Comparison of ENCODE assay signal across 10 cellular contexts in genomic region chr1:111735858-111736544, GRCh38. TPM values are rescaled to one million over a fixed set of nuclear protein-coding genes. Genes with fewer than 3 reads are reported as not detected.
DNase-seq lines count a peak whose midpoint lies in the region; ATAC-seq and TF ChIP-seq lines count a peak whose summit lies in the region.
"Had no signal": no experiment of that assay in that cellular context is flagged by ENCODE, and none has a peak within 500 bp of the region (broad histone marks: within the 10 kb centered on the region; RNA-seq: fewer than 3 reads in every experiment).

No MANE protein-coding gene starts in this region.

- no peak overlapping the region for H3K4me3 Mint-ChIP-seq in H9

- H2AFZ ChIP-seq in H9 (ENCODE audit: low read length) (no peak overlapping the region), trophoblast cell (ENCODE audit: insufficient read depth, low read length, poor library complexity) (no peak overlapping the region)
- H2AFZ ChIP-seq: GM23248 had no signal

- H3T11ph ChIP-seq in H9 (ENCODE audit: low read length): no peak overlapping the region

- H4K5ac ChIP-seq in H9 (ENCODE audit: insufficient read length, low read depth, low read length): no peak overlapping the region

- peaks cover 19% of the 10 kb centered on the region for H3K23me2 ChIP-seq in H9 (ENCODE audit: insufficient read length, low read depth, low read length, poor library complexity, severe bottlenecking)

- H3K4ac ChIP-seq in H9 (ENCODE audit: low read depth, low read length): no peak overlapping the region
- H3K4ac ChIP-seq in trophoblast cell (ENCODE audit: low read depth, low read length): no peak overlapping the region

- H2BK12ac ChIP-seq in H9 (ENCODE audit: insufficient read length, low read depth, low read length) (no peak overlapping the region), trophoblast cell (ENCODE audit: low read length) (no peak overlapping the region)

- no CpG with 5 or more reads among the region's 8 CpGs for WGBS in H9 (ENCODE audit: extremely low coverage, insufficient read length, low lambda C conversion rate)
- no CpG with 5 or more reads among the region's 8 CpGs for WGBS in trophoblast cell (ENCODE audit: extremely low coverage, insufficient coverage, insufficient read length)

- H2BK120ac ChIP-seq in H9 (ENCODE audit: low read depth, low read length, poor library complexity, severe bottlenecking) (no peak overlapping the region), trophoblast cell (ENCODE audit: insufficient read depth, low read length, poor library complexity) (no peak overlapping the region)

- ATAC-seq in HG02981 (IDR thresholded peaks at IDR 0.05; ENCODE audit: unreplicated experiment): no peak

- H3K36me3 ChIP-seq in trophoblast cell (ENCODE audit: control insufficient read depth in 1 of 2, insufficient read depth in 2 of 2, low read length in 2 of 2): no peaks in the 10 kb centered on the region

- H3K79me2 ChIP-seq in H9 (ENCODE audit: insufficient read depth, low read length): no peaks in the 10 kb centered on the region; the same call in 1 of the 2 replicates
- no peaks in the 10 kb centered on the region for H3K79me2 ChIP-seq in trophoblast cell (ENCODE audit: control insufficient read depth, insufficient read depth, low read length, poor library complexity)

- H4K12ac ChIP-seq in trophoblast cell (ENCODE audit: low read depth, low read length): no peak overlapping the region

- peaks cover 7 to 15% of the 10 kb centered on the region in 2 experiments for H3K4me1 Mint-ChIP-seq in H9

- H3K18ac ChIP-seq in H9 (ENCODE audit: insufficient read length, low read depth, low read length) (no peak overlapping the region), trophoblast cell (ENCODE audit: low read length) (no peak overlapping the region)

- no peak overlapping the region for H2AK5ac ChIP-seq in H9 (ENCODE audit: insufficient read length, low read length)
- H2AK5ac ChIP-seq in trophoblast cell (ENCODE audit: low read length): no peak overlapping the region

- H3K4me2 ChIP-seq in H9 (ENCODE audit: insufficient read depth, insufficient read length, low read length) (peak overlapping the region; percentile 31), trophoblast cell (ENCODE audit: low read length) (no peak overlapping the region)

- H4K91ac ChIP-seq in H9 (ENCODE audit: insufficient read length, low read depth, low read length) (no peak overlapping the region), trophoblast cell (ENCODE audit: low read depth, low read length) (no peak overlapping the region)

- H3K36me3 Mint-ChIP-seq in H9 (ENCODE audit: insufficient read depth in 1 of 3, low read depth in 3 of 3): no peaks in the 10 kb centered on the region

- no peak for TF ChIP-seq CTCF in H9 (conservative IDR thresholded peaks at IDR 0.05)

- H2BK5ac ChIP-seq in H9 (ENCODE audit: insufficient read length, low read length) (no peak overlapping the region), trophoblast cell (ENCODE audit: low read depth, low read length, poor library complexity) (no peak overlapping the region)

- H3K9ac ChIP-seq in H9 (ENCODE audit: extremely low read depth, insufficient read length, low read length): no peak overlapping the region
- H3K9ac ChIP-seq in trophoblast cell (ENCODE audit: low read length): no peak overlapping the region
- H3K9ac ChIP-seq: GM23248 had no signal

- no peak overlapping the region for H3K56ac ChIP-seq in H9 (ENCODE audit: insufficient read length, low read depth, low read length)

- no peak overlapping the region for H4K8ac ChIP-seq in H9 (replicated peaks; ENCODE audit: insufficient read length, low read depth, low read length)
- no peak overlapping the region for H4K8ac ChIP-seq in trophoblast cell (ENCODE audit: low read depth, low read length)

- DNase-seq in H9 (peak; percentile 60), NCI-H2107 (lab: John Stamatoyannopoulos, UW) (peak; percentile 62), caudate nucleus (lab: John Stamatoyannopoulos, UW) (peak in 22 of 61 donors; percentile 20 to 76 (median 40)), occipital lobe (lab: John Stamatoyannopoulos, UW) (peak; percentile 63), KBM-7 (no peak), trophoblast cell (no peak), globus pallidus (ENCODE audit: low spot score) (no peak)
- DNase-seq: activated CD4-positive, alpha-beta T cell treated with anti-CD3 and anti-CD28 coated beads for 4 hours; GM23248 had no signal

- H3K14ac ChIP-seq in H9 (ENCODE audit: insufficient read depth, low read length) (no peak overlapping the region), trophoblast cell (ENCODE audit: low read length) (no peak overlapping the region)

- no peak overlapping the region for H3K23ac ChIP-seq in H9 (ENCODE audit: insufficient read length, low read depth, low read length)
- no peak overlapping the region for H3K23ac ChIP-seq in trophoblast cell (ENCODE audit: low read length)

- no peaks in the 10 kb centered on the region for H4K20me1 ChIP-seq in H9 (ENCODE audit: control insufficient read depth, insufficient read depth, insufficient read length)

- no peak overlapping the region for H3K27ac Mint-ChIP-seq in H9

- H3K27ac ChIP-seq in H9 (ENCODE audit: insufficient read length, low read depth, low read length): no peak overlapping the region
- peak overlapping the region; percentile 54 for H3K27ac ChIP-seq in caudate nucleus (ENCODE audit: low read depth, low read length)
- no peak overlapping the region for H3K27ac ChIP-seq in trophoblast cell (ENCODE audit: low read depth, low read length)
- H3K27ac ChIP-seq: GM23248 had no signal

- H2BK20ac ChIP-seq in H9 (ENCODE audit: low read depth, low read length, poor library complexity, severe bottlenecking): no peak overlapping the region

- in situ Hi-C loops in KBM-7 (cut with MboI; ENCODE audit: low pct_unique_long_range_greater_than_20kb, low sequenced_read_pairs): no loop called here

- no peaks in the 10 kb centered on the region for H3K79me1 ChIP-seq in H9 (ENCODE audit: insufficient read depth, low read depth, low read length, poor library complexity, severe bottlenecking)
- H3K79me1 ChIP-seq in trophoblast cell (ENCODE audit: low read length): peaks cover 3% of the 10 kb centered on the region

- no peaks in the 10 kb centered on the region for H3K9me3 ChIP-seq in H9 (ENCODE audit: control insufficient read depth, low read depth, low read length)
- peaks cover 2% of the 10 kb centered on the region for H3K9me3 ChIP-seq in trophoblast cell (ENCODE audit: insufficient read depth, low read depth, low read length)

- H3K4me1 ChIP-seq in H9 (ENCODE audit: insufficient read depth, low read length): peaks cover 21% of the 10 kb centered on the region
- peaks cover 17% of the 10 kb centered on the region in 2 experiments for H3K4me1 ChIP-seq in trophoblast cell (ENCODE audit: control insufficient read depth in 1 of 2, insufficient read depth in 2 of 2, low read length in 2 of 2)

- no peaks in the 10 kb centered on the region; a peak in 1 of 5 replicates for H3K9me3 Mint-ChIP-seq in H9

- peaks cover 10% of the 10 kb centered on the region for H3K27me3 Mint-ChIP-seq in H9 (ENCODE audit: low read depth)

- no peak overlapping the region for H3K4me3 ChIP-seq in trophoblast cell (ENCODE audit: low read depth, low read length)
- H3K4me3 ChIP-seq: GM23248 had no signal

- H2BK15ac ChIP-seq in H9 (ENCODE audit: low read depth, low read length): no peak overlapping the region

- H3K27me3 ChIP-seq in H9 (ENCODE audit: insufficient read depth, low read length) (no peaks in the 10 kb centered on the region), trophoblast cell (ENCODE audit: insufficient read depth, low read length) (peaks cover 27% of the 10 kb centered on the region)

RNA-seq across cellular contexts. Expression of gene INKA2, which starts 3.2 kb away (rescaled TPM):
- total RNA-seq in H9 (2021) (11.9 and 12.3 TPM in 2 replicates), occipital lobe (0.94 TPM)
- 0.73 and 0.79 TPM in 2 replicates for polyA plus RNA-seq in trophoblast cell (2013)

RNA-seq across cellular contexts. Expression of gene DDX20, which starts 19.7 kb away (rescaled TPM):
- total RNA-seq in H9 (2021) (38.0 and 38.3 TPM in 2 replicates), occipital lobe (22.6 TPM)
- 9.1 and 9.7 TPM in 2 replicates for polyA plus RNA-seq in trophoblast cell (2013)

Comparison
In these comparisons a context has a peak if more than half of its experiments do, and no peak if none do; other contexts are left out.
1. DNase-seq: peak in H9 (single experiment), NCI-H2107 (single experiment) and occipital lobe (single experiment); none in KBM-7 (single experiment), trophoblast cell (0 of 2) and globus pallidus (single experiment).